In genomic region chr3:150607267-150608065, GRCh38 we compare ENCODE assay signal across 13 cellular contexts. TPM values are rescaled to one million over a fixed set of nuclear protein-coding genes. Genes with fewer than 3 reads are reported as not detected.
A peak's percentile ranks its signal among the peaks of the same experiment; 100 is the strongest.
DNase-seq lines count a peak whose midpoint lies in the region; ATAC-seq, FAIRE-seq and TF ChIP-seq lines count a peak whose summit lies in the region.
"Had no signal": no experiment of that assay in that cellular context is flagged by ENCODE, and none has a peak within 500 bp of the region (broad histone marks: within the 10 kb centered on the region; RNA-seq: fewer than 3 reads in every experiment).

No MANE protein-coding gene starts in this region.

- TF ChIP-seq RAD21 in A549 (conservative IDR thresholded peaks at IDR 0.05 in 1 of 2, IDR thresholded peaks at IDR 0.05 in 1 of 2): no peak

- ATAC-seq in A549: no peak
- no peak for ATAC-seq in lower lobe of right lung
- ATAC-seq in aorta (ENCODE audit: low FRiP score): no peak
- ATAC-seq: mucosa of descending colon had no signal

- H3K27me3 ChIP-seq in iPS-20b (ENCODE audit: insufficient read depth, low read length) (no peaks in the 10 kb centered on the region), lower lobe of right lung (ENCODE audit: low read depth) (no peaks in the 10 kb centered on the region), aorta (ENCODE audit: control insufficient read depth in 1 of 2, insufficient read depth in 2 of 2, low read length in 1 of 2) (no peaks in the 10 kb centered on the region)

- H3K4me2 ChIP-seq in A549: no peak overlapping the region

- no peak for TF ChIP-seq CTCF in A549 (IDR thresholded peaks at IDR 0.05)
- TF ChIP-seq CTCF in GM12865 (IDR thresholded peaks at IDR 0.05; ENCODE audit: insufficient read depth, low read depth, low read length, missing control alignments): no peak
- TF ChIP-seq CTCF in lower lobe of right lung (IDR thresholded peaks at IDR 0.05): no peak

- no peaks in the 10 kb centered on the region for H3K9me3 ChIP-seq in A549
- no peaks in the 10 kb centered on the region for H3K9me3 ChIP-seq in iPS-20b (ENCODE audit: insufficient read depth, low read depth, low read length)
- no peaks in the 10 kb centered on the region for H3K9me3 ChIP-seq in lower lobe of right lung
- H3K9me3 ChIP-seq in aorta (ENCODE audit: control insufficient read depth, low read length): no peaks in the 10 kb centered on the region
- H3K9me3 ChIP-seq: mucosa of descending colon had no signal

- TF ChIP-seq POLR2A in A549 (IDR thresholded peaks at IDR 0.05; ENCODE audit: low read length): no peak

- H3K4me3 ChIP-seq in A549 (no peak overlapping the region), GM12865 (ENCODE audit: low read depth, low read length) (peak overlapping the region; percentile 99), iPS-20b (ENCODE audit: low read length) (peak overlapping the region; percentile 34), lower lobe of right lung (no peak overlapping the region), aorta (ENCODE audit: low read length in 2 of 2) (no peak overlapping the region)
- H3K4me3 ChIP-seq: mucosa of descending colon had no signal

- DNase-seq in A549 (ENCODE audit: low read depth in 1 of 2, low spot score in 1 of 2): no peak
- peak; percentile 53 for DNase-seq in GM12865 (ENCODE audit: low read depth)
- peak; percentile 31 for DNase-seq in RPMI8226
- no peak for DNase-seq in KBM-7
- no peak for DNase-seq in COLO829 (ENCODE audit: low spot score)
- DNase-seq in lower lobe of right lung: no peak
- DNase-seq in aorta: no peak
- DNase-seq: C1 segment of cervical spinal cord; hippocampal formation; mucosa of descending colon; NCI-H1092 treated with DMSO at 0.1 percent for 48 hours; NK-92 treated with Interleukin-12 subunit alpha and Interleukin-12 subunit beta, amount 100 ng/mL, for 24 hours had no signal

- TF ChIP-seq EP300 in A549 (IDR thresholded peaks at IDR 0.05): no peak

- 0 out of 2 replicates have a peak overlapping the region, but pooled peaks have one; percentile 18 for H3K9ac ChIP-seq in iPS-20b (ENCODE audit: low read depth, low read length)

- FAIRE-seq in A549 (lab: Jason Lieb, UNC): no peak

- 83% methylated on average over 8 of the region's 8 CpGs for WGBS in A549 (ENCODE audit: missing lambda C conversion rate)
- WGBS in aorta, 2 donors: 73 to 78% methylated on average over 8 of the region's 8 CpGs

- H3K4me1 ChIP-seq in A549 (peaks cover 21% of the 10 kb centered on the region; the same call in 2 of the 3 replicates), iPS-20b (ENCODE audit: insufficient read depth, low read length) (peaks cover 13% of the 10 kb centered on the region), lower lobe of right lung (peaks cover 57% of the 10 kb centered on the region), aorta (ENCODE audit: control insufficient read depth in 1 of 2, insufficient read depth in 2 of 2, low read length in 2 of 2) (peaks cover 0 to 6% of the 10 kb centered on the region in 2 donors)

- intact Hi-C loops in lower lobe of right lung (cut with DNase I) (no loop called here), aorta (cut with DNase I) (loop anchor here in 1 of 2 donors (10.0 kb wide), 1 partner anchor 97 kb away; the partner anchor contains the start of gene ERICH6)

- in situ Hi-C loops in KBM-7 (cut with MboI; ENCODE audit: low pct_unique_long_range_greater_than_20kb, low sequenced_read_pairs): no loop called here

- peaks cover 18% of the 10 kb centered on the region for H3K36me3 ChIP-seq in iPS-20b (ENCODE audit: insufficient read depth, low read depth, low read length)
- H3K36me3 ChIP-seq in lower lobe of right lung: peaks cover 10% of the 10 kb centered on the region
- no peaks in the 10 kb centered on the region for H3K36me3 ChIP-seq in aorta (ENCODE audit: control insufficient read depth in 1 of 2, insufficient read depth in 2 of 2, low read length in 1 of 2)

- H3K27ac ChIP-seq in A549 (no peak overlapping the region), iPS-20b (ENCODE audit: low read length) (peak overlapping the region; percentile 35), lower lobe of right lung (no peak overlapping the region), aorta (ENCODE audit: low read depth in 1 of 2, low read length in 2 of 2) (no peak overlapping the region)

- POLR2A ChIA-PET in A549 (lab: Yijun Ruan, JAX): no interaction called here

- CTCF ChIA-PET in A549 (lab: Yijun Ruan, JAX): no interaction called here

TF ChIP-seq in A549, 52 proteins besides CTCF, POLR2A, EP300 and RAD21:
- TF ChIP-seq HOXB13 (CRISPR knock-in tag; IDR thresholded peaks at IDR 0.05; ENCODE audit: low read depth) (no peak), MAFK (IDR thresholded peaks at IDR 0.05; ENCODE audit: partially characterized antibody) (peak; percentile 31)
TF ChIP-seq in A549: peak in this region for 1.

RNA-seq across cellular contexts. Expression of gene SELENOT, which starts 4.3 kb away (rescaled TPM):
- polyA plus RNA-seq in A549 (2011; rRNA removed): 536 and 846 TPM in 2 replicates
- polyA plus RNA-seq in A549 (2012; cell fraction: cytosol; rRNA removed): 219 and 240 TPM in 2 replicates
- polyA plus RNA-seq in A549 (2012; cell fraction: nucleus; rRNA removed): 48.1 and 56.6 TPM in 2 replicates
- polyA plus RNA-seq in A549 (2017; fragmentation: RNase III; extraction: RNeasy Plus Mini Kit Qiagen cat#74134 plus additional on column Dnase treatment): 97.0 to 113 TPM (median 100 TPM) in 3 replicates
- 174 and 217 TPM in 2 replicates for polyA minus RNA-seq in A549 (2011; rRNA and poly(A)+ RNA removed)
- 107 TPM for total RNA-seq in lower lobe of right lung
- 10 to 100 TPM; 73.2 to 93.0 TPM for total RNA-seq in aorta
- 10 to 100 TPM; 60.8 to 91.7 TPM for polyA plus RNA-seq in aorta

Comparison
In these comparisons a context has a peak if more than half of its experiments do, and no peak if none do; other contexts are left out.
1. DNase-seq: peak in GM12865 (single experiment) and RPMI8226 (single experiment); none in A549 (0 of 2), KBM-7 (single experiment), COLO829 (single experiment), lower lobe of right lung (single experiment) and aorta (0 of 2).
2. H3K4me3 ChIP-seq: peak in GM12865 (single experiment) and iPS-20b (single experiment); none in A549 (single experiment), lower lobe of right lung (single experiment) and aorta (0 of 2).